ENCODE assay signal across 1 cellular context in genomic region chr5:74648835-74649286, GRCh38.
TF ChIP-seq lines count a peak whose summit lies in the region.

No MANE protein-coding gene starts in this region.

TF ChIP-seq in HepG2, 621 proteins besides CTCF, POLR2A, EP300 and RAD21 (continued from another document):
- TF ChIP-seq ZNF33A (CRISPR knock-in tag; IDR thresholded peaks at IDR 0.05; ENCODE audit: borderline replicate concordance) (no peak), FUBP1 (CRISPR knock-in tag; IDR thresholded peaks at IDR 0.05; ENCODE audit: borderline replicate concordance) (no peak)
